In the genomic region with DNA sequence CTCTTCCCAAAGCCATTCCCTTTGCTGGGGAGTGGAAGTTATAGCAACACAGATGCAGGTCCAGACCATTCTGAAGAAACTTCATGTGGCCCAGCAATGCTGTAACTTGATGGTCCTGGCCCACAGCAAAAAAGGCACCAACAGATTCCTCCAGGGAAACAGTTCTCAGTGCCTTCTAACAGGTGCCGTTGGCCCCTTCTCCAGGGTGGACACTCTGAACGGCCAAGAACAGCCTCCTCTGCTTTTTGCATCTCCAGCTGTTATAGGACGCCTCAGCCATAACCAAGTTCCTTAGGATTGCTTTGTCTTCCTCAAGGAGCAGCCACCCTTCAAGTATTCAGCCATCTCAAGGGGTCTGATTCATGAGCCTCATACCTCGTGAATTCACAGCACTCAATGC, we compare ENCODE assay signal across 37 cellular contexts. TPM values are rescaled to one million over a fixed set of nuclear protein-coding genes. Genes with fewer than 3 reads are reported as not detected.
"Had no signal": no experiment of that assay in that cellular context is flagged by ENCODE, and none has a peak within 500 bp of the region (broad histone marks: within the 10 kb centered on the region; RNA-seq: fewer than 3 reads in every experiment).

No MANE protein-coding gene starts in this region.

- H3K27me3 ChIP-seq: adrenal gland, body of pancreas, colonic mucosa had no signal

- H3K4me1 ChIP-seq: adrenal gland, body of pancreas, colonic mucosa, esophagus squamous epithelium, gastroesophageal sphincter, heart right ventricle had no signal

- H3K4me3 ChIP-seq: adrenal gland, body of pancreas, cardiac muscle cell, colonic mucosa, dorsolateral prefrontal cortex, esophagus squamous epithelium, gastroesophageal sphincter, heart right ventricle had no signal

- H3K9me3 ChIP-seq: adrenal gland, body of pancreas, colonic mucosa, esophagus squamous epithelium had no signal

- H3K27me3 Mint-ChIP-seq: activated CD4-positive, alpha-beta T cell treated with anti-CD3 and anti-CD28 coated beads, Interleukin-2, amount 10 ng/mL, durations not matched to agents 24 days and 14 days; activated naive CD4-positive, alpha-beta T cell treated with anti-CD3 and anti-CD28 coated beads, Interleukin-2, amount 50 U/mL, for 24 hours; activated naive CD8-positive, alpha-beta T cell treated with anti-CD3 and anti-CD28 coated beads for 36 hours had no signal

- H3K9me3 Mint-ChIP-seq: activated CD4-positive, alpha-beta T cell treated with anti-CD3 and anti-CD28 coated beads, Interleukin-2, amount 10 ng/mL, durations not matched to agents 24 days and 14 days; activated naive CD4-positive, alpha-beta T cell treated with anti-CD3 and anti-CD28 coated beads, Interleukin-2, amount 50 U/mL, for 24 hours; activated T-helper 1 cell treated with anti-CD3 and anti-CD28 coated beads, Interleukin-12 subunit alpha, Interleukin-12 subunit beta, Interleukin-2, Interleukin-4 antibody, amounts not matched to agents 30 ng/mL and 10 ng/mL and 1 ng/mL, durations not matched to agents 14 hours and 24 hours and 36 hours; activated T-helper 2 cell treated with anti-CD3 and anti-CD28 coated beads, Interferon-gamma antibody, Interleukin-2, Interleukin-4, amounts not matched to agents 10 μg/mL and 5 μg/mL and 100 μg/mL, durations not matched to agents 14 hours and 24 hours and 36 hours; T-helper 2 cell treated with Interferon-gamma antibody and Interleukin-4, amounts not matched to agents 5 μg/mL and 100 μg/mL, for 36 hours had no signal

- H3K36me3 ChIP-seq: adrenal gland, cardiac muscle cell, colonic mucosa, esophagus squamous epithelium, gastroesophageal sphincter, heart right ventricle had no signal

- H3K4me1 Mint-ChIP-seq: activated CD4-positive, alpha-beta T cell treated with anti-CD3 and anti-CD28 coated beads for 36 hours; activated CD4-positive, alpha-beta T cell treated with anti-CD3 and anti-CD28 coated beads, Interleukin-2, amount 10 ng/mL, durations not matched to agents 24 days and 14 days; activated naive CD4-positive, alpha-beta T cell treated with anti-CD3 and anti-CD28 coated beads, Interleukin-2, amount 50 U/mL, for 24 hours; activated naive CD8-positive, alpha-beta T cell treated with anti-CD3 and anti-CD28 coated beads for 36 hours; T-helper 17 cell had no signal

- H3K36me3 Mint-ChIP-seq: activated CD4-positive, alpha-beta memory T cell treated with anti-CD3 and anti-CD28 coated beads for 36 hours; activated naive CD4-positive, alpha-beta T cell treated with anti-CD3 and anti-CD28 coated beads, Interleukin-2, amount 50 U/mL, for 24 hours; activated naive CD8-positive, alpha-beta T cell treated with anti-CD3 and anti-CD28 coated beads for 36 hours had no signal

- DNase-seq: activated CD4-positive, alpha-beta memory T cell treated with anti-CD3 and anti-CD28 coated beads for 36 hours; activated CD4-positive, alpha-beta T cell treated with anti-CD3 and anti-CD28 coated beads for 36 hours; activated CD4-positive, alpha-beta T cell treated with anti-CD3 and anti-CD28 coated beads, Interleukin-2, amount 10 ng/mL, durations not matched to agents 24 days and 14 days; activated CD4-positive, CD25-positive, alpha-beta regulatory T cell; activated CD4-positive, CD25-positive, alpha-beta regulatory T cell treated with anti-CD3 and anti-CD28 coated beads, Interleukin-2, amount 50 U/mL, for 72 hours; activated CD8-positive, alpha-beta T cell treated with anti-CD3 and anti-CD28 coated beads, Interleukin-2, amount 10 ng/mL, durations not matched to agents 7 days and 5 days; activated effector memory CD4-positive, alpha-beta T cell treated with anti-CD3 and anti-CD28 coated beads, Interleukin-2, amount 50 U/mL, for 16 hours; activated naive CD4-positive, alpha-beta T cell treated with anti-CD3 and anti-CD28 coated beads for 36 hours; activated naive CD8-positive, alpha-beta T cell treated with anti-CD3 and anti-CD28 coated beads for 36 hours; activated naive CD8-positive, alpha-beta T cell treated with anti-CD3 and anti-CD28 coated beads, Interleukin-2, amount 50 U/mL, for 24 hours; activated T-cell treated with anti-CD3 and anti-CD28 coated beads, Interleukin-2, amount 50 U/mL, for 4 hours; adrenal gland; amygdala; aorta; body of pancreas; central memory CD4-positive, alpha-beta T cell; cerebellar nuclear complex; colonic mucosa; dorsolateral prefrontal cortex; effector memory CD8-positive, alpha-beta T cell; erythroblast; esophagus squamous epithelium; foreskin melanocyte; heart right ventricle; T-helper 1 cell; T-helper 17 cell; T1000 had no signal

- H3K27ac Mint-ChIP-seq: activated CD4-positive, alpha-beta memory T cell treated with anti-CD3 and anti-CD28 coated beads for 36 hours; activated CD4-positive, alpha-beta T cell treated with anti-CD3 and anti-CD28 coated beads for 36 hours; activated CD4-positive, alpha-beta T cell treated with anti-CD3 and anti-CD28 coated beads, Interleukin-2, amount 10 ng/mL, durations not matched to agents 24 days and 14 days; activated CD8-positive, alpha-beta T cell treated with anti-CD3 and anti-CD28 coated beads, Interleukin-2, amount 10 ng/mL, durations not matched to agents 7 days and 5 days; activated naive CD4-positive, alpha-beta T cell treated with anti-CD3 and anti-CD28 coated beads for 36 hours; activated naive CD4-positive, alpha-beta T cell treated with anti-CD3 and anti-CD28 coated beads, Interleukin-2, amount 50 U/mL, for 24 hours; activated naive CD8-positive, alpha-beta T cell treated with anti-CD3 and anti-CD28 coated beads for 36 hours; activated naive CD8-positive, alpha-beta T cell treated with anti-CD3 and anti-CD28 coated beads, Interleukin-2, amount 50 U/mL, for 24 hours; activated T-helper 1 cell treated with anti-CD3 and anti-CD28 coated beads, Interleukin-12 subunit alpha, Interleukin-12 subunit beta, Interleukin-2, Interleukin-4 antibody, amounts not matched to agents 30 ng/mL and 10 ng/mL and 1 ng/mL, durations not matched to agents 14 hours and 24 hours and 36 hours; activated T-helper 2 cell treated with anti-CD3 and anti-CD28 coated beads, Interferon-gamma antibody, Interleukin-2, Interleukin-4, amounts not matched to agents 10 μg/mL and 5 μg/mL and 100 μg/mL, durations not matched to agents 14 hours and 24 hours and 36 hours; effector memory CD8-positive, alpha-beta T cell; T-helper 17 cell; T-helper 2 cell treated with Interferon-gamma antibody and Interleukin-4, amounts not matched to agents 5 μg/mL and 100 μg/mL, for 36 hours had no signal

- H3K27ac ChIP-seq: adrenal gland, body of pancreas, cardiac muscle cell, colonic mucosa, dorsolateral prefrontal cortex, esophagus squamous epithelium, gastroesophageal sphincter, heart right ventricle had no signal

- H3K4me3 Mint-ChIP-seq: activated CD4-positive, alpha-beta memory T cell treated with anti-CD3 and anti-CD28 coated beads for 36 hours; activated CD4-positive, alpha-beta T cell treated with anti-CD3 and anti-CD28 coated beads for 36 hours; activated CD4-positive, alpha-beta T cell treated with anti-CD3 and anti-CD28 coated beads, Interleukin-2, amount 10 ng/mL, durations not matched to agents 24 days and 14 days; activated CD8-positive, alpha-beta T cell treated with anti-CD3 and anti-CD28 coated beads, Interleukin-2, amount 10 ng/mL, durations not matched to agents 7 days and 5 days; activated naive CD4-positive, alpha-beta T cell treated with anti-CD3 and anti-CD28 coated beads for 36 hours; activated naive CD4-positive, alpha-beta T cell treated with anti-CD3 and anti-CD28 coated beads, Interleukin-2, amount 50 U/mL, for 24 hours; activated naive CD8-positive, alpha-beta T cell treated with anti-CD3 and anti-CD28 coated beads for 36 hours; activated naive CD8-positive, alpha-beta T cell treated with anti-CD3 and anti-CD28 coated beads, Interleukin-2, amount 50 U/mL, for 24 hours; activated T-cell treated with anti-CD3 and anti-CD28 coated beads, Interleukin-2, amount 50 U/mL, for 4 hours; activated T-helper 1 cell treated with anti-CD3 and anti-CD28 coated beads, Interleukin-12 subunit alpha, Interleukin-12 subunit beta, Interleukin-2, Interleukin-4 antibody, amounts not matched to agents 30 ng/mL and 10 ng/mL and 1 ng/mL, durations not matched to agents 14 hours and 24 hours and 36 hours; dendritic cell treated with granulocyte-macrophage colony-stimulating factor and Interleukin-4, amounts not matched to agents 40 ng/mL and 50 ng/mL, for 4 days; effector memory CD8-positive, alpha-beta T cell; T-helper 17 cell; T-helper 2 cell treated with Interferon-gamma antibody and Interleukin-4, amounts not matched to agents 5 μg/mL and 100 μg/mL, for 36 hours had no signal

- ATAC-seq: activated CD4-positive, alpha-beta T cell treated with anti-CD3 and anti-CD28 coated beads for 36 hours; activated CD8-positive, alpha-beta T cell treated with anti-CD3 and anti-CD28 coated beads, Interleukin-2, amount 10 ng/mL, durations not matched to agents 7 days and 5 days; activated naive CD8-positive, alpha-beta T cell treated with anti-CD3 and anti-CD28 coated beads, Interleukin-2, amount 50 U/mL, for 24 hours; activated T-cell treated with anti-CD3 and anti-CD28 coated beads, Interleukin-2, amount 50 U/mL, for 4 hours; body of pancreas; effector memory CD8-positive, alpha-beta T cell; gastroesophageal sphincter; heart right ventricle; T-helper 17 cell had no signal

RNA-seq across cellular contexts. Expression of a gene that starts 38.0 kb away (rescaled TPM):
- total RNA-seq: activated CD4-positive, alpha-beta memory T cell treated with anti-CD3 and anti-CD28 coated beads for 36 hours; activated CD4-positive, alpha-beta T cell treated with anti-CD3 and anti-CD28 coated beads for 36 hours; activated CD4-positive, alpha-beta T cell treated with anti-CD3 and anti-CD28 coated beads, Interleukin-2, amount 10 ng/mL, durations not matched to agents 24 days and 14 days; activated CD8-positive, alpha-beta T cell treated with anti-CD3 and anti-CD28 coated beads, Interleukin-2, amount 10 ng/mL, durations not matched to agents 7 days and 5 days; activated naive CD4-positive, alpha-beta T cell treated with anti-CD3 and anti-CD28 coated beads for 36 hours; activated naive CD8-positive, alpha-beta T cell treated with anti-CD3 and anti-CD28 coated beads for 36 hours; activated T-helper 1 cell treated with anti-CD3 and anti-CD28 coated beads, Interleukin-12 subunit alpha, Interleukin-12 subunit beta, Interleukin-2, Interleukin-4 antibody, amounts not matched to agents 30 ng/mL and 10 ng/mL and 1 ng/mL, durations not matched to agents 14 hours and 24 hours and 36 hours; activated T-helper 2 cell treated with anti-CD3 and anti-CD28 coated beads, Interferon-gamma antibody, Interleukin-2, Interleukin-4, amounts not matched to agents 10 μg/mL and 5 μg/mL and 100 μg/mL, durations not matched to agents 14 hours and 24 hours and 36 hours; cardiac muscle cell; fibroblast of lung; fibroblast of villous mesenchyme; glomerular endothelial cell; T-helper 17 cell had no signal
- polyA plus RNA-seq: cardiac muscle cell, fibroblast of lung had no signal
